In the genomic region with DNA sequence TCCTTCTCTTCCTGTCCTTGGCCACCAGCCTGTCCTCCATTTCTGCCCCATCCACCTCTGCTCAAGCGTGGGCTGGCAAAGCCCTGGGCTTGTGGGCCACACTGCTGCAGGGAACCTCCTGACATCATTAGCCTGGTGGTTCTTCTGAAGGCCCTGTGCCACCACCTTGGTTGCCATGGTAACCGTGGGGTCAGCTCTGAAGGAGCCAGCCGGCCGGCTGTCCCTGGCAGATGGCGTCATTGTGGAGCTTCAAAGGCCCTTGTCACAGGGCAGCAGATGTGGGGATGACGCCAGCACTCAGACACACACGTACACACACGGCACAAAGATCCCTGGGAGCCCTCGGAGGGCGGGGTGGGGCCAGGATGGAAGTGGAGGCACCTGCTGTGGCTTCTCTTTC, we compare ENCODE assay signal across 11 cellular contexts.
DNase-seq lines count a peak whose midpoint lies in the region; ATAC-seq and TF ChIP-seq lines count a peak whose summit lies in the region.
"Had no signal": no experiment of that assay in that cellular context is flagged by ENCODE, and none has a peak within 500 bp of the region (broad histone marks: within the 10 kb centered on the region; RNA-seq: fewer than 3 reads in every experiment).

No MANE protein-coding gene starts in this region.

- no peak for TF ChIP-seq POLR2A in GM18505 (IDR thresholded peaks at IDR 0.05; ENCODE audit: borderline replicate concordance, extremely low read depth, insufficient read depth, insufficient read length)

- ATAC-seq in SK-N-SH treated with all-trans-retinoic acid at 6 μM for 48 hours = no peak
- ATAC-seq in GM19452 (IDR thresholded peaks at IDR 0.05; ENCODE audit: unreplicated experiment) = no peak
- no peak for ATAC-seq in GM18505 (IDR thresholded peaks at IDR 0.05; ENCODE audit: unreplicated experiment)

- DNase-seq in NCI-H1105 treated with DMSO at 0.1 percent for 48 hours (lab: John Stamatoyannopoulos, UW) = peak; percentile 5
- DNase-seq in NCI-H748 treated with DMSO at 0.1 percent for 48 hours (lab: John Stamatoyannopoulos, UW) = peak; percentile 53
- peak; percentile 61 for DNase-seq in globus pallidus (ENCODE audit: low spot score)
- DNase-seq in putamen (ENCODE audit: low spot score) = peak; percentile 58
- no peak for DNase-seq in SIG-M5 treated with dmso at 0.1 percent for 504 hours (lab: John Stamatoyannopoulos, UW; ENCODE audit: unreplicated experiment)
- DNase-seq: foreskin keratinocyte, lower lobe of right lung, SK-N-SH had no signal

TF ChIP-seq in SK-N-SH treated with all-trans-retinoic acid at 6 μM for 48 hours, 23 proteins besides CTCF, POLR2A, EP300 and RAD21:
- no peak for TF ChIP-seq ESRRG (CRISPR knock-in tag; IDR thresholded peaks at IDR 0.05)
- TF ChIP-seq ZNF8 (CRISPR knock-in tag; IDR thresholded peaks at IDR 0.05) = no peak
- TF ChIP-seq, protein P1, sequence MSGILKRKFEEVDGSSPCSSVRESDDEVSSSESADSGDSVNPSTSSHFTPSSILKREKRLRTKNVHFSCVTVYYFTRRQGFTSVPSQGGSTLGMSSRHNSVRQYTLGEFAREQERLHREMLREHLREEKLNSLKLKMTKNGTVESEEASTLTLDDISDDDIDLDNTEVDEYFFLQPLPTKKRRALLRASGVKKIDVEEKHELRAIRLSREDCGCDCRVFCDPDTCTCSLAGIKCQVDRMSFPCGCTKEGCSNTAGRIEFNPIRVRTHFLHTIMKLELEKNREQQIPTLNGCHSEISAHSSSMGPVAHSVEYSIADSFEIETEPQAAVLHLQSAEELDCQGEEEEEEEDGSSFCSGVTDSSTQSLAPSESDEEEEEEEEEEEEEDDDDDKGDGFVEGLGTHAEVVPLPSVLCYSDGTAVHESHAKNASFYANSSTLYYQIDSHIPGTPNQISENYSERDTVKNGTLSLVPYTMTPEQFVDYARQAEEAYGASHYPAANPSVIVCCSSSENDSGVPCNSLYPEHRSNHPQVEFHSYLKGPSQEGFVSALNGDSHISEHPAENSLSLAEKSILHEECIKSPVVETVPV (CRISPR knock-in tag; IDR thresholded peaks at IDR 0.05) = no peak
- TF ChIP-seq, protein P2, sequence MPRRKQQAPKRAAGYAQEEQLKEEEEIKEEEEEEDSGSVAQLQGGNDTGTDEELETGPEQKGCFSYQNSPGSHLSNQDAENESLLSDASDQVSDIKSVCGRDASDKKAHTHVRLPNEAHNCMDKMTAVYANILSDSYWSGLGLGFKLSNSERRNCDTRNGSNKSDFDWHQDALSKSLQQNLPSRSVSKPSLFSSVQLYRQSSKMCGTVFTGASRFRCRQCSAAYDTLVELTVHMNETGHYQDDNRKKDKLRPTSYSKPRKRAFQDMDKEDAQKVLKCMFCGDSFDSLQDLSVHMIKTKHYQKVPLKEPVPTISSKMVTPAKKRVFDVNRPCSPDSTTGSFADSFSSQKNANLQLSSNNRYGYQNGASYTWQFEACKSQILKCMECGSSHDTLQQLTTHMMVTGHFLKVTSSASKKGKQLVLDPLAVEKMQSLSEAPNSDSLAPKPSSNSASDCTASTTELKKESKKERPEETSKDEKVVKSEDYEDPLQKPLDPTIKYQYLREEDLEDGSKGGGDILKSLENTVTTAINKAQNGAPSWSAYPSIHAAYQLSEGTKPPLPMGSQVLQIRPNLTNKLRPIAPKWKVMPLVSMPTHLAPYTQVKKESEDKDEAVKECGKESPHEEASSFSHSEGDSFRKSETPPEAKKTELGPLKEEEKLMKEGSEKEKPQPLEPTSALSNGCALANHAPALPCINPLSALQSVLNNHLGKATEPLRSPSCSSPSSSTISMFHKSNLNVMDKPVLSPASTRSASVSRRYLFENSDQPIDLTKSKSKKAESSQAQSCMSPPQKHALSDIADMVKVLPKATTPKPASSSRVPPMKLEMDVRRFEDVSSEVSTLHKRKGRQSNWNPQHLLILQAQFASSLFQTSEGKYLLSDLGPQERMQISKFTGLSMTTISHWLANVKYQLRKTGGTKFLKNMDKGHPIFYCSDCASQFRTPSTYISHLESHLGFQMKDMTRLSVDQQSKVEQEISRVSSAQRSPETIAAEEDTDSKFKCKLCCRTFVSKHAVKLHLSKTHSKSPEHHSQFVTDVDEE (CRISPR knock-in tag; IDR thresholded peaks at IDR 0.05) = no peak
- TF ChIP-seq PPARA (CRISPR knock-in tag; IDR thresholded peaks at IDR 0.05; ENCODE audit: borderline replicate concordance) = no peak
- no peak for TF ChIP-seq ARNTL (CRISPR knock-in tag; IDR thresholded peaks at IDR 0.05; ENCODE audit: borderline replicate concordance, low read depth)
- no peak for TF ChIP-seq ZC3H10 (CRISPR knock-in tag; IDR thresholded peaks at IDR 0.05)
- no peak for TF ChIP-seq TOX (CRISPR knock-in tag; IDR thresholded peaks at IDR 0.05; ENCODE audit: borderline replicate concordance)
- TF ChIP-seq ZFP30 (CRISPR knock-in tag; IDR thresholded peaks at IDR 0.05) = no peak
- TF ChIP-seq ZNF565 (CRISPR knock-in tag; conservative IDR thresholded peaks at IDR 0.05; ENCODE audit: low read depth) = no peak
- no peak for TF ChIP-seq ZNF70 (CRISPR knock-in tag; IDR thresholded peaks at IDR 0.05)
- no peak for TF ChIP-seq BACH2 (CRISPR knock-in tag; IDR thresholded peaks at IDR 0.05; ENCODE audit: borderline replicate concordance)
- TF ChIP-seq, protein P3, sequence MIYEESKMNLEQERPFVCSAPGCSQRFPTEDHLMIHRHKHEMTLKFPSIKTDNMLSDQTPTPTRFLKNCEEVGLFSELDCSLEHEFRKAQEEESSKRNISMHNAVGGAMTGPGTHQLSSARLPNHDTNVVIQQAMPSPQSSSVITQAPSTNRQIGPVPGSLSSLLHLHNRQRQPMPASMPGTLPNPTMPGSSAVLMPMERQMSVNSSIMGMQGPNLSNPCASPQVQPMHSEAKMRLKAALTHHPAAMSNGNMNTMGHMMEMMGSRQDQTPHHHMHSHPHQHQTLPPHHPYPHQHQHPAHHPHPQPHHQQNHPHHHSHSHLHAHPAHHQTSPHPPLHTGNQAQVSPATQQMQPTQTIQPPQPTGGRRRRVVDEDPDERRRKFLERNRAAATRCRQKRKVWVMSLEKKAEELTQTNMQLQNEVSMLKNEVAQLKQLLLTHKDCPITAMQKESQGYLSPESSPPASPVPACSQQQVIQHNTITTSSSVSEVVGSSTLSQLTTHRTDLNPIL (CRISPR knock-in tag; IDR thresholded peaks at IDR 0.05; ENCODE audit: low read depth) = no peak
- TF ChIP-seq GLIS3 (CRISPR knock-in tag; IDR thresholded peaks at IDR 0.05) = no peak
